Comparison of ENCODE assay signal across 28 cellular contexts in the genomic region with DNA sequence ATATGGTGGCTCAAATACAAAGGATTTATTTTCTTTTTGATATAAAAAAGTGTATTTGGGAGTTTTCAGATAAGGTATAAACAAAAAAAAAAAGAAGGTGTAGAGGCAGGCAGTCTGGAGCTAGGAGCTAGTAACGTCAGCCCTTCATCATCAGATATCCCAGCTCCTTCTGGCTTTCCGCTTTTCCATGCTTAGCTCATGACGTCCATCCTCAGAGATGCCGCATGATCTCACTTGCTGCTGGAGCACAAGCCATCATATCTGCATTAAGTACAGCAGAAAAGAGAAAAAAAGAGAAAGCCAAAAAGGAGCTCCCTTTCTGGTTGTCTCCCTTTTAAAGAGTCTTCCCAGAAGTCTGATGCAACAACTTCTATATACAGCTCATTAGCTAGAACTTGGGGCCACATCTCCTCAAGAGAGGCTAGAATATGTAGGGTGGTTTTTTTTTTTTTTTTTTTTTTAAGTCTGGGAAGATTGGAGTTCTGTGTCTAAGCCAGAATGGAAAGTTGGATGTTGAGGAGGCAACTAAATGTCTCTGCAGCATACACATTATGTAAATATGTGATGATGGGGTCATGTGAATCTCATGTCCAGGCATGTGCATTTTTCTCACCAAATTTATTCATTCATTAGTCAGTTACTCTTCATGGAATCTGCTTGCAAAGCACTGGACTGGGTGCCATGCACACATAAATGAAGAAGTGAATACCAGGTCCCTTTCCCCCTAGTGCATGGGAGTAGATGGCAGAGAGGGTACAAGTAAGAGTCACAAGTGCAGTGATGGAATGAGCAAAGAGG.
"Had no signal": no experiment of that assay in that cellular context is flagged by ENCODE, and none has a peak within 500 bp of the region (broad histone marks: within the 10 kb centered on the region; RNA-seq: fewer than 3 reads in every experiment).

No MANE protein-coding gene starts in this region.

- H3K4me1 ChIP-seq: colonic mucosa, testis had no signal

- H3K4me3 ChIP-seq: cardiac muscle cell, colonic mucosa, dorsolateral prefrontal cortex, right atrium auricular region, smooth muscle cell, testis, transverse colon had no signal

- H3K27ac ChIP-seq: cardiac muscle cell, colonic mucosa, dorsolateral prefrontal cortex, right atrium auricular region, testis, transverse colon, WERI-Rb-1 had no signal

- H3K27me3 ChIP-seq: cardiac muscle cell, colonic mucosa, dorsolateral prefrontal cortex, right atrium auricular region, testis, transverse colon had no signal

- H3K9me3 ChIP-seq: colonic mucosa, testis, transverse colon had no signal

- H3K4me2 ChIP-seq: smooth muscle cell had no signal

- DNase-seq: activated CD4-positive, alpha-beta memory T cell treated with anti-CD3 and anti-CD28 coated beads for 36 hours; activated CD4-positive, alpha-beta T cell treated with anti-CD3 and anti-CD28 coated beads, Interleukin-2, amount 10 ng/mL, durations not matched to agents 24 days and 14 days; activated CD4-positive, CD25-positive, alpha-beta regulatory T cell treated with anti-CD3 and anti-CD28 coated beads, Interleukin-2, amount 50 U/mL, for 72 hours; activated CD8-positive, alpha-beta memory T cell treated with anti-CD3 and anti-CD28 coated beads, Interleukin-2, amount 50 U/mL, for 4 hours; activated effector memory CD4-positive, alpha-beta T cell treated with anti-CD3 and anti-CD28 coated beads, Interleukin-2, amount 50 U/mL, for 16 hours; activated naive CD4-positive, alpha-beta T cell treated with anti-CD3 and anti-CD28 coated beads, Interleukin-2, amount 10 ng/mL, durations not matched to agents 7 days and 5 days; activated T-cell treated with anti-CD3 and anti-CD28 coated beads, Interleukin-2, amount 50 U/mL, for 1 hour; cerebellar nuclear complex; colonic mucosa; dorsolateral prefrontal cortex; effector memory CD4-positive, alpha-beta T cell; erythroblast; foreskin melanocyte; glutamatergic neuron; islet precursor cell; left cardiac atrium; left ventricle myocardium superior; naive B cell; stimulated activated CD4-positive, alpha-beta T cell treated with anti-CD3 and anti-CD28 coated beads, Interleukin-1b, Interleukin-23, amount 100 ng/mL, for 48 hours; stimulated activated naive B cell treated with anti-CD40 and anti-IgM and Interleukin-4, amounts not matched to agents 10 μg/mL and 1 μg/mL and 100 μg/mL, for 72 hours; T-helper 17 cell; T1000; testis; transverse colon; WERI-Rb-1 had no signal

- H3K36me3 ChIP-seq: cardiac muscle cell, colonic mucosa, right atrium auricular region, transverse colon had no signal
